Comparison of ENCODE assay signal across 10 cellular contexts in the genomic region with DNA sequence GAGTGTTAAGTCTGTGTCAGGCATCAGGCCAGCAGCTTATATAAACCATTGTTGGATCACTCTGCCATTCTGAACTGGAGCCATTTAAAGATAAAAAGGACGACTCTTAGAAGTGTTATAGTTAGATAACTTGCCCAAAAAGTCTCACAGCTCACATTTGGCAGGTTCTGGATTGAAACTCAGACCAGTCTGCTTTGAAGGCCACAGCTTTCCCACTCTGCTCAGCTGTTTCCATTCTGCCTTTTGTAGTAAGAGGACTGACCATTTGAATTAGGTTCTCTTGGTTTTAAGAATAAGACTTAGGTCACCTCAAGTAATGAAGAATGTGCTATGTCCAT.
DNase-seq lines count a peak whose midpoint lies in the region; ATAC-seq and TF ChIP-seq lines count a peak whose summit lies in the region.
"Had no signal": no experiment of that assay in that cellular context is flagged by ENCODE, and none has a peak within 500 bp of the region (broad histone marks: within the 10 kb centered on the region; RNA-seq: fewer than 3 reads in every experiment).

No MANE protein-coding gene starts in this region.

- no peak for TF ChIP-seq POLR2A in upper lobe of left lung (IDR thresholded peaks at IDR 0.05)

- no peaks in the 10 kb centered on the region for H3K9me3 Mint-ChIP-seq in activated naive CD4-positive, alpha-beta T cell treated with anti-CD3 and anti-CD28 coated beads for 36 hours

- peaks cover 85% of the 10 kb centered on the region for H3K4me1 Mint-ChIP-seq in activated naive CD4-positive, alpha-beta T cell treated with anti-CD3 and anti-CD28 coated beads for 36 hours (ENCODE audit: low read depth)
- peaks cover 37% of the 10 kb centered on the region for H3K4me1 Mint-ChIP-seq in T-helper 17 cell

- 0% methylated on average over 1 of the region's 1 CpG for WGBS in upper lobe of left lung, 2 donors

- no peak for ATAC-seq in T-helper 17 cell
- no peak for ATAC-seq in upper lobe of left lung (ENCODE audit: low FRiP score in 2 of 2)
- no peak for ATAC-seq in GM21737 (IDR thresholded peaks at IDR 0.05; ENCODE audit: unreplicated experiment)

- H3K27me3 ChIP-seq in upper lobe of left lung: no peaks in the 10 kb centered on the region

- TF ChIP-seq EP300 in upper lobe of left lung (IDR thresholded peaks at IDR 0.05): no peak

- no peaks in the 10 kb centered on the region for H3K36me3 Mint-ChIP-seq in activated naive CD4-positive, alpha-beta T cell treated with anti-CD3 and anti-CD28 coated beads for 36 hours (ENCODE audit: low read depth)
- no peaks in the 10 kb centered on the region for H3K36me3 Mint-ChIP-seq in T-helper 17 cell (ENCODE audit: low read depth)

- intact Hi-C loops in activated naive CD4-positive, alpha-beta T cell treated with anti-CD3 and anti-CD28 coated beads for 36 hours (cut with micrococcal nuclease): loop anchor here (2.0 to 10.0 kb wide), 5 partner anchors 30 to 902 kb away; partner anchors contain the start of gene SLC38A2

- H3K9me3 ChIP-seq in T-helper 17 cell (ENCODE audit: control insufficient read depth, low read length, poor library complexity, severe bottlenecking) (no peaks in the 10 kb centered on the region), upper lobe of left lung (no peaks in the 10 kb centered on the region)

- peak overlapping the region; percentile 88 for H3K27ac Mint-ChIP-seq in activated naive CD4-positive, alpha-beta T cell treated with anti-CD3 and anti-CD28 coated beads for 36 hours
- H3K27ac Mint-ChIP-seq in T-helper 17 cell: peak overlapping the region; percentile 81

- H3K36me3 ChIP-seq in upper lobe of left lung: no peaks in the 10 kb centered on the region

- no peak for TF ChIP-seq CTCF in upper lobe of left lung (IDR thresholded peaks at IDR 0.05)

- H3K27ac ChIP-seq in upper lobe of left lung: peak overlapping the region; percentile 26 to 70 (median 48)

- H3K4me3 Mint-ChIP-seq in activated naive CD4-positive, alpha-beta T cell treated with anti-CD3 and anti-CD28 coated beads for 36 hours: no peak overlapping the region
- peak overlapping the region; percentile 84 for H3K4me3 Mint-ChIP-seq in T-helper 17 cell

- DNase-seq in activated naive CD4-positive, alpha-beta T cell treated with anti-CD3 and anti-CD28 coated beads for 36 hours: no peak
- no peak for DNase-seq in activated naive CD4-positive, alpha-beta T cell (lab: John Stamatoyannopoulos, UW)
- DNase-seq in T-helper 17 cell: no peak
- DNase-seq in kidney tubule cell (ENCODE audit: low spot score): peak; percentile 11
- DNase-seq in upper lobe of left lung: no peak
- no peak for DNase-seq in cortex of kidney (lab: John Stamatoyannopoulos, UW)
- DNase-seq in T-helper 9 cell: no peak
- DNase-seq: glutamatergic neuron, NCI-H1694 had no signal

- no peaks in the 10 kb centered on the region for H3K27me3 Mint-ChIP-seq in activated naive CD4-positive, alpha-beta T cell treated with anti-CD3 and anti-CD28 coated beads for 36 hours (ENCODE audit: low read depth)
- H3K27me3 Mint-ChIP-seq in T-helper 17 cell: no peaks in the 10 kb centered on the region

- CTCF ChIA-PET in activated naive CD4-positive, alpha-beta T cell treated with anti-CD3 and anti-CD28 coated beads for 36 hours (lab: Charles Lee): interaction anchor here (0.8 to 2.3 kb wide), 6 partner anchors 15 to 136 kb away, joined by 3 to 12 read pairs (median 3); no protein-coding TSS in a partner anchor

- H3K4me1 ChIP-seq in upper lobe of left lung: peaks cover 20 to 30% (median 26%) of the 10 kb centered on the region in 4 donors

- H3K4me3 ChIP-seq in upper lobe of left lung: no peak overlapping the region
